In the genomic region with DNA sequence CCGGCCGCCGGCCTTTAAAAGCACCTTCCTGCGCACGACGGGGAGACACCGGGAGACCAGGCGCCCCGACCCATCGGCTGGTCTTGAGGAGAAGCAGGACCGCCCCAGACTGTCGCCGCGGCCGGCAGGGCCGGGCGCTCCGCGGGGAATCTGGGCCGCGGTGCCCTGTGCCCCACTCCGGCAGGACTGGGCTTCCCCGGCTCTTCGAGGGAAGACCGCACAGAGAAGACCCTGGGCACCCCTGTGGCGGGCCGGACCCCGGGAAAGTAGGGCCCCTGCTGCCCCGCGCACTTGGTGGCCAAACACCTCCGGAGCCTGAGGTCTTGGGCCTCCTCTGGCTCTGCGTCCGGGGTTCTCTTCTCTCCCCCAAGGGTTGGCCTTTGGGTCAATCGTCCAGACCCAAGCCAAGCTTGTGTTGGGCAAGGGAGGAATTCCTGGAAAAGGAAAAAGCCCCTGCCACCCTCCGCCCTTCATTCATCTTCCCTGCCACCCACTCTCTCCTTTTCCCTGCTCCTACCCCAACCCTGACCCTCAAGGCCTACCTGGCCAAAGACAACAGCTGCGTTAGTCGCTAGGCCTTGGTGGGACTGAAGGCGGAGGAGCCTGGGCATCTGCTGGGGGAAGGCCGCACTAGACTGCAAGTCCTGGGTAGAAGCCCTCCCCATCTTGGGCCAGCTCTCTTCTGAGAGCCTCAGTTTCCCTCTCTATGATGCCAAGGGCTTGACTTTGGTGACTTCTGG, we compare ENCODE assay signal across 22 cellular contexts.
"Had no signal": no experiment of that assay in that cellular context is flagged by ENCODE, and none has a peak within 500 bp of the region (broad histone marks: within the 10 kb centered on the region; RNA-seq: fewer than 3 reads in every experiment).

No MANE protein-coding gene starts in this region.

- H2AFZ ChIP-seq: neural progenitor cell had no signal

- H3K4me2 ChIP-seq: neural progenitor cell had no signal

- DNase-seq: effector memory CD4-positive, alpha-beta T cell; esophagus squamous epithelium; foreskin fibroblast; glutamatergic neuron; left cardiac atrium; left ventricle myocardium inferior; mesenchymal stem cell; midbrain; occipital lobe; sigmoid colon; stimulated activated CD4-positive, alpha-beta T cell treated with anti-CD3 and anti-CD28 coated beads, Interleukin-12 subunit alpha, Interleukin-12 subunit beta, amount 100 ng/mL, for 4 hours; stimulated activated naive CD4-positive, alpha-beta T cell; stomach; substantia nigra had no signal

- H3K36me3 Mint-ChIP-seq: natural killer cell treated with Interleukin-12 subunit alpha and Interleukin-12 subunit beta and Interleukin-15 and Interleukin-18, amount 100 ng/mL, for 72 hours; neural progenitor cell; type B pancreatic cell had no signal

- H3K9me3 ChIP-seq: esophagus squamous epithelium, gastroesophageal sphincter, left ventricle myocardium inferior, sigmoid colon, stomach had no signal

- FAIRE-seq: keratinocyte, urothelium cell line had no signal

- ATAC-seq: gastroesophageal sphincter; left cardiac atrium; natural killer cell treated with Interleukin-12 subunit alpha and Interleukin-12 subunit beta and Interleukin-15 and Interleukin-18, amount 100 ng/mL, for 72 hours had no signal

- H3K9me3 Mint-ChIP-seq: natural killer cell treated with Interleukin-12 subunit alpha and Interleukin-12 subunit beta and Interleukin-15 and Interleukin-18, amount 100 ng/mL, for 72 hours; neural progenitor cell; type B pancreatic cell had no signal

- H3K27ac ChIP-seq: esophagus squamous epithelium, gastroesophageal sphincter, left ventricle myocardium inferior, neural progenitor cell, sigmoid colon, skin epidermis, stomach had no signal

- H3K4me3 Mint-ChIP-seq: natural killer cell treated with Interleukin-12 subunit alpha and Interleukin-12 subunit beta and Interleukin-15 and Interleukin-18, amount 100 ng/mL, for 72 hours; neural progenitor cell had no signal

- H3K4me3 ChIP-seq: esophagus squamous epithelium, gastroesophageal sphincter, left ventricle myocardium inferior, lung, neural progenitor cell, sigmoid colon, skin epidermis had no signal

- H3K9ac ChIP-seq: neural progenitor cell had no signal

- H3K27ac Mint-ChIP-seq: natural killer cell treated with Interleukin-12 subunit alpha and Interleukin-12 subunit beta and Interleukin-15 and Interleukin-18, amount 100 ng/mL, for 72 hours; type B pancreatic cell had no signal

- H3K36me3 ChIP-seq: esophagus squamous epithelium, gastroesophageal sphincter, left ventricle myocardium inferior, neural progenitor cell, sigmoid colon, stomach had no signal
